8 cellular contexts compared by ENCODE assay signal in the genomic region with DNA sequence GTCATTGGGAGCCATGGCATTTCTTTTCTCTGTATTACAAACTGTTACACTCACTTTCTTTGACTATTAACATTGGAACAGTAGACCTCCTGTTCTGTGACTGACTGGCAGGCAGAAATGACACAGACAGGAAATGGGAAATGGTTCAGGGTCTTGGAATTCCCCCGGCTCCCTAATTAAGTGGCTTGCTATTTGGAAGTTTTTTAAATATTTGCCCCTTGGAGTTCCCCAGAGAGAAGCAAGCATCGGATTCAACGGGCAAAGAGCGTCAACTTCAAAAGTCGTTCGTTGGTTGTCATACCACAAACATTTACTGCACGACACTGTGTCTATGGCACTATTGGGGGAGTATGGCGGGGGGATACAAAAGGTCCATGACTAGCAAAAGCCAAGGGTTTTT.
DNase-seq lines count a peak whose midpoint lies in the region; ATAC-seq and TF ChIP-seq lines count a peak whose summit lies in the region.

No MANE protein-coding gene starts in this region.

- peaks cover 7 to 22% of the 10 kb centered on the region in 2 donors for H3K4me1 ChIP-seq in mucosa of rectum (ENCODE audit: control insufficient read depth in 2 of 2, insufficient read depth in 2 of 2, low read length in 2 of 2)

- no peaks in the 10 kb centered on the region for H3K27me3 Mint-ChIP-seq in central memory CD8-positive, alpha-beta T cell

- peaks cover 48% of the 10 kb centered on the region for H3K4me1 Mint-ChIP-seq in central memory CD8-positive, alpha-beta T cell

- DNase-seq in GM12864 (ENCODE audit: low read depth) (no peak), NCI-H526 (lab: John Stamatoyannopoulos, UW) (peak; percentile 77 to 79), NCI-H510A (lab: John Stamatoyannopoulos, UW) (no peak), GM19240 (ENCODE audit: insufficient read length, low spot score) (no peak), AML-193 (lab: John Stamatoyannopoulos, UW) (no peak)
- DNase-seq in central memory CD8-positive, alpha-beta T cell (ENCODE audit: low spot score in 2 of 2), result no peak

- H3K36me3 Mint-ChIP-seq in central memory CD8-positive, alpha-beta T cell (ENCODE audit: insufficient read depth), result peaks cover 32% of the 10 kb centered on the region

- H3K36me3 ChIP-seq in mucosa of rectum (ENCODE audit: control insufficient read depth in 2 of 2, insufficient read depth in 2 of 2, low read length in 2 of 2), result peaks cover 7 to 13% of the 10 kb centered on the region in 2 donors

- no peak for TF ChIP-seq CTCF in GM12864 (IDR thresholded peaks at IDR 0.05; ENCODE audit: low read depth, low read length, missing control alignments)

- no peak for ATAC-seq in central memory CD8-positive, alpha-beta T cell (replicated peaks; ENCODE audit: extremely low read depth, poor library complexity, severe bottlenecking)
- no peak for ATAC-seq in GM21576 (IDR thresholded peaks at IDR 0.05; ENCODE audit: unreplicated experiment)

- peak overlapping the region; percentile 99 for H3K27ac Mint-ChIP-seq in central memory CD8-positive, alpha-beta T cell (ENCODE audit: low read depth)

- peak overlapping the region; percentile 97 for H3K4me3 Mint-ChIP-seq in central memory CD8-positive, alpha-beta T cell

- no peaks in the 10 kb centered on the region for H3K9me3 Mint-ChIP-seq in central memory CD8-positive, alpha-beta T cell

- H3K9me3 ChIP-seq in mucosa of rectum (ENCODE audit: control insufficient read depth in 2 of 2, low read length in 2 of 2), result no peaks in the 10 kb centered on the region

- H3K27me3 ChIP-seq in mucosa of rectum (ENCODE audit: control insufficient read depth in 2 of 2, insufficient read depth in 2 of 2, low read length in 2 of 2), result no peaks in the 10 kb centered on the region

- H3K9ac ChIP-seq in mucosa of rectum (ENCODE audit: low read depth in 1 of 2, low read length in 2 of 2), result peak overlapping the region; percentile 26 to 96

- peak overlapping the region; percentile 86 for H3K4me3 ChIP-seq in GM12864 (ENCODE audit: low read depth, low read length)
- peak overlapping the region; percentile 38 to 99 for H3K4me3 ChIP-seq in mucosa of rectum (ENCODE audit: low read length in 2 of 2)

- H3K27ac ChIP-seq in mucosa of rectum (ENCODE audit: low read depth in 2 of 2, low read length in 2 of 2), result peak overlapping the region; percentile 99

Comparison
In these comparisons a context has a peak if more than half of its experiments do, and no peak if none do; other contexts are left out.
1. DNase-seq: peak in NCI-H526 (2 of 2); none in GM12864 (single experiment), central memory CD8-positive, alpha-beta T cell (0 of 2), NCI-H510A (single experiment), GM19240 (single experiment) and AML-193 (0 of 2).